ENCODE assay signal across 32 cellular contexts in the genomic region with DNA sequence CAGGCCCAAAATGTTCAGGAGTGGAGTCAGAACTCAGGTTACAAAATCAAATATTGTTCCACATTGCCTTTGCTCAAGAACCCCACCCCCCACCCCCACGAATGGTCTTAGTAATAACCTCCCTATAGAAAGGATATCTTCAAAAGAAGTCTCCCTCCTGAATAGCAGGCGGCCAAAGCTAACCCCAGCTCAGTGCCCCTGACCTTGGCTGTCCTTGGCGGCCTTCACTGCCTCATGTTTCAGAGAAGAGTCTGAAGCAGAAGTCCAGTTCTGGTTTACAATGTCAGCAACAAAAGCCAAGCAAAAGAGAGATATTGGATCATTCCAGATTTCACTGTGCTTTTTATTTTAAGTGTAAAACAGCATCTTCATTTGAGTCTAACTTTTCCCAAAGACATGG.
"Had no signal": no experiment of that assay in that cellular context is flagged by ENCODE, and none has a peak within 500 bp of the region (broad histone marks: within the 10 kb centered on the region; RNA-seq: fewer than 3 reads in every experiment).

No MANE protein-coding gene starts in this region.

- H3K36me3 ChIP-seq: neutrophil, spleen, suprapubic skin, tibial artery, transverse colon, upper lobe of right lung, uterus had no signal

- H3K4me3 ChIP-seq: psoas muscle, skin epidermis, smooth muscle cell, spleen, suprapubic skin, testis, tibial artery, transverse colon, upper lobe of right lung, uterus had no signal

- H3K4me1 ChIP-seq: parathyroid adenoma, spleen, suprapubic skin, testis, tibial artery, transverse colon, upper lobe of right lung, uterus had no signal

- H3K36me3 Mint-ChIP-seq: naive thymus-derived CD4-positive, alpha-beta T cell; natural killer cell; stimulated activated memory B cell treated with anti-CD40 and anti-IgM and Interleukin-4, amounts not matched to agents 10 μg/mL and 1 μg/mL and 100 μg/mL, for 72 hours; type B pancreatic cell had no signal

- ATAC-seq: naive thymus-derived CD4-positive, alpha-beta T cell; natural killer cell; psoas muscle; right cardiac atrium; sciatic nerve; stimulated activated memory B cell treated with anti-CD40 and anti-IgM and Interleukin-4, amounts not matched to agents 10 μg/mL and 1 μg/mL and 100 μg/mL, for 72 hours; stimulated activated naive CD8-positive, alpha-beta T cell treated with anti-CD3 and anti-CD28 coated beads, Interleukin-15, amount 100 ng/mL, for 72 hours; stimulated activated naive CD8-positive, alpha-beta T cell treated with anti-CD3 and anti-CD28 coated beads, Interleukin-15, Interleukin-2, amounts not matched to agents 100 U/mL and 50 U/mL, for 24 hours; upper lobe of right lung had no signal

- H2AFZ ChIP-seq: parathyroid adenoma had no signal

- H3K9me3 ChIP-seq: neutrophil, psoas muscle, spleen, suprapubic skin, testis, tibial artery, transverse colon, upper lobe of right lung, uterus had no signal

- H3K4me1 Mint-ChIP-seq: naive thymus-derived CD4-positive, alpha-beta T cell; natural killer cell; stimulated activated memory B cell treated with anti-CD40 and anti-IgM and Interleukin-4, amounts not matched to agents 10 μg/mL and 1 μg/mL and 100 μg/mL, for 72 hours; stimulated activated naive CD8-positive, alpha-beta T cell treated with anti-CD3 and anti-CD28 coated beads, Interleukin-15, amount 100 ng/mL, for 72 hours had no signal

- H3K27ac Mint-ChIP-seq: naive thymus-derived CD4-positive, alpha-beta T cell; natural killer cell; nephron; progenitor cell of endocrine pancreas; stimulated activated memory B cell treated with anti-CD40 and anti-IgM and Interleukin-4, amounts not matched to agents 10 μg/mL and 1 μg/mL and 100 μg/mL, for 72 hours; stimulated activated naive CD8-positive, alpha-beta T cell treated with anti-CD3 and anti-CD28 coated beads, Interleukin-15, amount 100 ng/mL, for 72 hours; type B pancreatic cell had no signal

- H3K79me2 ChIP-seq: parathyroid adenoma had no signal

- H3K4me3 Mint-ChIP-seq: naive thymus-derived CD4-positive, alpha-beta T cell; natural killer cell; nephron; neural crest cell; stimulated activated memory B cell treated with anti-CD40 and anti-IgM and Interleukin-4, amounts not matched to agents 10 μg/mL and 1 μg/mL and 100 μg/mL, for 72 hours; stimulated activated naive CD8-positive, alpha-beta T cell treated with anti-CD3 and anti-CD28 coated beads, Interleukin-15, amount 100 ng/mL, for 72 hours; type B pancreatic cell had no signal

- H3K27me3 Mint-ChIP-seq: stimulated activated memory B cell treated with anti-CD40 and anti-IgM and Interleukin-4, amounts not matched to agents 10 μg/mL and 1 μg/mL and 100 μg/mL, for 72 hours; stimulated activated naive CD8-positive, alpha-beta T cell treated with anti-CD3 and anti-CD28 coated beads, Interleukin-15, amount 100 ng/mL, for 72 hours; type B pancreatic cell had no signal

- H3K4me2 ChIP-seq: smooth muscle cell had no signal

- H3K9ac ChIP-seq: parathyroid adenoma had no signal

- H3K9me3 Mint-ChIP-seq: natural killer cell; stimulated activated memory B cell treated with anti-CD40 and anti-IgM and Interleukin-4, amounts not matched to agents 10 μg/mL and 1 μg/mL and 100 μg/mL, for 72 hours; stimulated activated naive CD8-positive, alpha-beta T cell treated with anti-CD3 and anti-CD28 coated beads, Interleukin-15, amount 100 ng/mL, for 72 hours; type B pancreatic cell had no signal

- H3K27ac ChIP-seq: neutrophil, parathyroid adenoma, skin epidermis, spleen, suprapubic skin, testis, tibial artery, transverse colon, upper lobe of right lung, uterus had no signal

- DNase-seq: naive thymus-derived CD4-positive, alpha-beta T cell; natural killer cell; nucleus accumbens; posterior cingulate gyrus; psoas muscle; right cardiac atrium; spleen; stimulated activated CD4-positive, alpha-beta T cell treated with anti-CD3 and anti-CD28 coated beads, Interleukin-12 subunit alpha, Interleukin-12 subunit beta, amount 100 ng/mL, for 4 hours; stimulated activated CD4-positive, alpha-beta T cell treated with anti-CD3 and anti-CD28 coated beads, Interleukin-1b, Interleukin-23, amount 100 ng/mL, for 48 hours; stimulated activated CD4-positive, alpha-beta T cell treated with anti-CD3 and anti-CD28 coated beads, Interleukin-4, amount 100 ng/mL, for 1 hour; stimulated activated CD4-positive, alpha-beta T cell treated with anti-CD3 and anti-CD28 coated beads, Interleukin-4, amount 100 ng/mL, for 4 hours; stimulated activated CD8-positive, alpha-beta memory T cell treated with anti-CD3 and anti-CD28 coated beads, Interleukin-4, amount 100 ng/mL, for 48 hours; stimulated activated naive CD4-positive, alpha-beta T cell; stimulated activated naive CD8-positive, alpha-beta T cell treated with anti-CD3 and anti-CD28 coated beads, Interleukin-15, amount 100 ng/mL, for 72 hours; stimulated activated naive CD8-positive, alpha-beta T cell treated with anti-CD3 and anti-CD28 coated beads, Interleukin-15, Interleukin-2, amounts not matched to agents 100 U/mL and 50 U/mL, for 24 hours; substantia nigra; testis; tibial artery; transverse colon; upper lobe of right lung; uterus had no signal

- H3K27me3 ChIP-seq: neutrophil, spleen, suprapubic skin, testis, tibial artery, transverse colon, upper lobe of right lung, uterus had no signal
